1 cellular context compared by ENCODE assay signal in genomic region chr9:127945338-127945737, GRCh38.
TF ChIP-seq lines count a peak whose summit lies in the region.

No MANE protein-coding gene starts in this region.

TF ChIP-seq in SK-N-SH, 30 proteins besides CTCF, POLR2A, EP300 and RAD21 (continued from another document):
- no peak for TF ChIP-seq TEAD4 (IDR thresholded peaks at IDR 0.05; ENCODE audit: borderline replicate concordance, insufficient read depth)
- TF ChIP-seq USF1 (IDR thresholded peaks at IDR 0.05; ENCODE audit: borderline replicate concordance, low read depth): no peak
- TF ChIP-seq NFIC (IDR thresholded peaks at IDR 0.05; ENCODE audit: borderline replicate concordance): no peak
- no peak for TF ChIP-seq IRF3 (IDR thresholded peaks at IDR 0.05; ENCODE audit: low read depth, low read length)
- no peak for TF ChIP-seq TAF1 (IDR thresholded peaks at IDR 0.05; ENCODE audit: borderline replicate concordance, low read depth, low read length)
- no peak for TF ChIP-seq TCF12 (IDR thresholded peaks at IDR 0.05)
- no peak for TF ChIP-seq POLR2AphosphoS5 (IDR thresholded peaks at IDR 0.05; ENCODE audit: low read depth, low read length)
- no peak for TF ChIP-seq FOXM1 (IDR thresholded peaks at IDR 0.05; ENCODE audit: low read depth)
- no peak for TF ChIP-seq GABPA (IDR thresholded peaks at IDR 0.05; ENCODE audit: low read depth)
- TF ChIP-seq FOSL2 (IDR thresholded peaks at IDR 0.05; ENCODE audit: borderline replicate concordance, low read depth): no peak
- no peak for TF ChIP-seq NRF1 (IDR thresholded peaks at IDR 0.05; ENCODE audit: low read depth, low read length)
- TF ChIP-seq MAX (IDR thresholded peaks at IDR 0.05; ENCODE audit: low read depth): no peak
- TF ChIP-seq, protein P1, sequence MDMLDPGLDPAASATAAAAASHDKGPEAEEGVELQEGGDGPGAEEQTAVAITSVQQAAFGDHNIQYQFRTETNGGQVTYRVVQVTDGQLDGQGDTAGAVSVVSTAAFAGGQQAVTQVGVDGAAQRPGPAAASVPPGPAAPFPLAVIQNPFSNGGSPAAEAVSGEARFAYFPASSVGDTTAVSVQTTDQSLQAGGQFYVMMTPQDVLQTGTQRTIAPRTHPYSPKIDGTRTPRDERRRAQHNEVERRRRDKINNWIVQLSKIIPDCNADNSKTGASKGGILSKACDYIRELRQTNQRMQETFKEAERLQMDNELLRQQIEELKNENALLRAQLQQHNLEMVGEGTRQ (IDR thresholded peaks at IDR 0.05; ENCODE audit: borderline replicate concordance, low read depth, low read length): no peak
TF ChIP-seq in SK-N-SH: peak in this region for 0.
